1 cellular context compared by ENCODE assay signal in the genomic region with DNA sequence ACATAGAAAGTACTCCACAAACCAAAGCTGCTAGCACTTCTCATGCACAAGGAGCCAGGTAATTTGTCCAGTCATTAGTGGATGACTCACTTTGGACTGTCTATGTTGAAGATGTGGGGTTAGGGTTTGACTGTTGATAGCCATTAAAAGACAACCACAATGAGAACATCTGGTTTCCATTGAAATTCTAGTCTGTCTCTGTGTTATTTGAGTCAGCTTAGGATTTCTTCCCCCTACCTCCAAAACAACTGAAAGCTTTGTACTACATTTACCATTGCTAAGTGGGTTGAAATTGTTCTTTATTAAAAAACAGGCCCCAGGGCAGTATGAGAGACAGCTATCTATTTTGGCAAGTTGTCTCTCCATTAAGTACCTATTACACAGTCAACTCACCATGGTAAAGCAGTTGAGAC.
TF ChIP-seq lines count a peak whose summit lies in the region.

No MANE protein-coding gene starts in this region.

TF ChIP-seq in SK-N-SH, 30 proteins besides CTCF, POLR2A, EP300 and RAD21 (continued from another document):
- TF ChIP-seq, protein P1, sequence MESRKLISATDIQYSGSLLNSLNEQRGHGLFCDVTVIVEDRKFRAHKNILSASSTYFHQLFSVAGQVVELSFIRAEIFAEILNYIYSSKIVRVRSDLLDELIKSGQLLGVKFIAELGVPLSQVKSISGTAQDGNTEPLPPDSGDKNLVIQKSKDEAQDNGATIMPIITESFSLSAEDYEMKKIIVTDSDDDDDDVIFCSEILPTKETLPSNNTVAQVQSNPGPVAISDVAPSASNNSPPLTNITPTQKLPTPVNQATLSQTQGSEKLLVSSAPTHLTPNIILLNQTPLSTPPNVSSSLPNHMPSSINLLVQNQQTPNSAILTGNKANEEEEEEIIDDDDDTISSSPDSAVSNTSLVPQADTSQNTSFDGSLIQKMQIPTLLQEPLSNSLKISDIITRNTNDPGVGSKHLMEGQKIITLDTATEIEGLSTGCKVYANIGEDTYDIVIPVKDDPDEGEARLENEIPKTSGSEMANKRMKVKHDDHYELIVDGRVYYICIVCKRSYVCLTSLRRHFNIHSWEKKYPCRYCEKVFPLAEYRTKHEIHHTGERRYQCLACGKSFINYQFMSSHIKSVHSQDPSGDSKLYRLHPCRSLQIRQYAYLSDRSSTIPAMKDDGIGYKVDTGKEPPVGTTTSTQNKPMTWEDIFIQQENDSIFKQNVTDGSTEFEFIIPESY (IDR thresholded peaks at IDR 0.05; ENCODE audit: borderline replicate concordance, low read depth), result peak; percentile 20; the same call in 1 of the 2 replicates
- TF ChIP-seq, protein P2, sequence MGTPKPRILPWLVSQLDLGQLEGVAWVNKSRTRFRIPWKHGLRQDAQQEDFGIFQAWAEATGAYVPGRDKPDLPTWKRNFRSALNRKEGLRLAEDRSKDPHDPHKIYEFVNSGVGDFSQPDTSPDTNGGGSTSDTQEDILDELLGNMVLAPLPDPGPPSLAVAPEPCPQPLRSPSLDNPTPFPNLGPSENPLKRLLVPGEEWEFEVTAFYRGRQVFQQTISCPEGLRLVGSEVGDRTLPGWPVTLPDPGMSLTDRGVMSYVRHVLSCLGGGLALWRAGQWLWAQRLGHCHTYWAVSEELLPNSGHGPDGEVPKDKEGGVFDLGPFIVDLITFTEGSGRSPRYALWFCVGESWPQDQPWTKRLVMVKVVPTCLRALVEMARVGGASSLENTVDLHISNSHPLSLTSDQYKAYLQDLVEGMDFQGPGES (IDR thresholded peaks at IDR 0.05; ENCODE audit: low read depth, low read length), result no peak
- TF ChIP-seq TCF12 (IDR thresholded peaks at IDR 0.05) (peak; percentile 93), RFX5 (IDR thresholded peaks at IDR 0.05; ENCODE audit: low read length) (no peak), YY1 (IDR thresholded peaks at IDR 0.05; ENCODE audit: low read depth) (no peak), SIN3A (IDR thresholded peaks at IDR 0.05; ENCODE audit: borderline replicate concordance, low read depth, low read length) (no peak), FOXM1 (IDR thresholded peaks at IDR 0.05; ENCODE audit: low read depth) (no peak), FOSL2 (IDR thresholded peaks at IDR 0.05; ENCODE audit: borderline replicate concordance, low read depth) (peak; percentile 86; the same call in 1 of the 2 replicates), ELF1 (IDR thresholded peaks at IDR 0.05) (no peak), SMC3 (IDR thresholded peaks at IDR 0.05; ENCODE audit: low read depth, low read length) (no peak), MXI1 (IDR thresholded peaks at IDR 0.05; ENCODE audit: low read depth, low read length) (peak; percentile 23; the same call in 1 of the 2 replicates), RCOR1 (IDR thresholded peaks at IDR 0.05; ENCODE audit: low read length) (peak; percentile 78; the same call in 1 of the 2 replicates), MEF2A (IDR thresholded peaks at IDR 0.05; ENCODE audit: borderline replicate concordance, low read depth) (no peak)
- TF ChIP-seq, protein P3, sequence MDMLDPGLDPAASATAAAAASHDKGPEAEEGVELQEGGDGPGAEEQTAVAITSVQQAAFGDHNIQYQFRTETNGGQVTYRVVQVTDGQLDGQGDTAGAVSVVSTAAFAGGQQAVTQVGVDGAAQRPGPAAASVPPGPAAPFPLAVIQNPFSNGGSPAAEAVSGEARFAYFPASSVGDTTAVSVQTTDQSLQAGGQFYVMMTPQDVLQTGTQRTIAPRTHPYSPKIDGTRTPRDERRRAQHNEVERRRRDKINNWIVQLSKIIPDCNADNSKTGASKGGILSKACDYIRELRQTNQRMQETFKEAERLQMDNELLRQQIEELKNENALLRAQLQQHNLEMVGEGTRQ (IDR thresholded peaks at IDR 0.05; ENCODE audit: borderline replicate concordance, low read depth, low read length), result no peak
- TF ChIP-seq, protein P4, sequence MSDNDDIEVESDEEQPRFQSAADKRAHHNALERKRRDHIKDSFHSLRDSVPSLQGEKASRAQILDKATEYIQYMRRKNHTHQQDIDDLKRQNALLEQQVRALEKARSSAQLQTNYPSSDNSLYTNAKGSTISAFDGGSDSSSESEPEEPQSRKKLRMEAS (IDR thresholded peaks at IDR 0.05; ENCODE audit: low read depth), result no peak
- TF ChIP-seq, protein P5, sequence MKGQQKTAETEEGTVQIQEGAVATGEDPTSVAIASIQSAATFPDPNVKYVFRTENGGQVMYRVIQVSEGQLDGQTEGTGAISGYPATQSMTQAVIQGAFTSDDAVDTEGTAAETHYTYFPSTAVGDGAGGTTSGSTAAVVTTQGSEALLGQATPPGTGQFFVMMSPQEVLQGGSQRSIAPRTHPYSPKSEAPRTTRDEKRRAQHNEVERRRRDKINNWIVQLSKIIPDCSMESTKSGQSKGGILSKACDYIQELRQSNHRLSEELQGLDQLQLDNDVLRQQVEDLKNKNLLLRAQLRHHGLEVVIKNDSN (IDR thresholded peaks at IDR 0.05; ENCODE audit: borderline replicate concordance, low read depth), result no peak
